Comparison of ENCODE assay signal across 8 cellular contexts in the genomic region with DNA sequence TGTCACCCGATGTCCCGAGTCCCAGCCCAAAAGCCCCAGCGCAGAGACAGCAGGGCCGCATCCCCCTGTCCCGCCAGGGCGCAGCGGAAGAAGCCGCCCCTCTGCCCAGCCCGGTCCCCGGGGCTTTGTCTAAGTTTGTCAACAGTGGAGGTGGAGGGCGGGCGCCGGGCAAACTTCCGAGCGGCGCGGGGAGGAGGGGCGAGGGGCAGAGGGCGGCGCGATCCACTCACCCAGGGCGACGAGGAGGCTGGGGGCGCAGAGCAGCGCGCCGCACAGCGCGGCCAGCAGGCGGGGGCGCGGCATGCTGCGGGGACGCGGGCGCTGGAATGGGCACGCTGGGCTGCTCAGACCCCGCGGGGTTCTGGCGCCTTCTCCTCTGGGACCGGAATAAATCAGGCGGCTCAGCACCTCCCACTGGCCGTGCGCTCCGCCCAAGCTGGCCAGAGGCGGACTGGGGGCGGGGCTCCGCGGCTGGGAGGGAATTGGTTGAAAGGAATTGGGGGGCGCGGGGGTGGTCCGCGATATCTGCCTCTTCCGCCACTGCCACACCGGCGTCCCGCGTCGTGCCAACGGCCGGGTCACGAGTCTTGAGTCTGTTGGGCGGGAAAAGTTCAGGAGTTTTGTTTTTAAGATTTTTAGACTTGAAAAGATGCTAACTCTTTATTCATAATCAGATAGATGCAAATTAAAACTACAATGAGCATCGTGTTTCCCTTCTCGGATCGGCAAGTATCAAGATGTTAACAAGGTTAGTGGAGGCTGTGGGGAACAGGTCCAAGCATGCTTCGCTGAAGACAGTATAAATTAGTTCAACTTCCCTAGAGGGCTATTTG. TPM values are rescaled to one million over a fixed set of nuclear protein-coding genes. Genes with fewer than 3 reads are reported as not detected.
DNase-seq lines count a peak whose midpoint lies in the region; ATAC-seq and TF ChIP-seq lines count a peak whose summit lies in the region.

A gene with protein sequence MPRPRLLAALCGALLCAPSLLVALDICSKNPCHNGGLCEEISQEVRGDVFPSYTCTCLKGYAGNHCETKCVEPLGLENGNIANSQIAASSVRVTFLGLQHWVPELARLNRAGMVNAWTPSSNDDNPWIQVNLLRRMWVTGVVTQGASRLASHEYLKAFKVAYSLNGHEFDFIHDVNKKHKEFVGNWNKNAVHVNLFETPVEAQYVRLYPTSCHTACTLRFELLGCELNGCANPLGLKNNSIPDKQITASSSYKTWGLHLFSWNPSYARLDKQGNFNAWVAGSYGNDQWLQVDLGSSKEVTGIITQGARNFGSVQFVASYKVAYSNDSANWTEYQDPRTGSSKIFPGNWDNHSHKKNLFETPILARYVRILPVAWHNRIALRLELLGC (minus strand): TSS at position 363 of the 833 bp plus-strand sequence. CDS start 60 bp downstream, at position 303.

- TF ChIP-seq POLR2A in right lobe of liver (IDR thresholded peaks at IDR 0.05): peak; percentile 80

- ATAC-seq in GM18511 (IDR thresholded peaks at IDR 0.05; ENCODE audit: unreplicated experiment) (peak; percentile 87), HG02759 (IDR thresholded peaks at IDR 0.05; ENCODE audit: unreplicated experiment) (peak; percentile 90), right lobe of liver (peak; percentile 87 to 92 (median 90))

- no peaks in the 10 kb centered on the region for H3K9me3 ChIP-seq in right lobe of liver

- H3K36me3 ChIP-seq in right lobe of liver: no peaks in the 10 kb centered on the region

- 2% methylated on average over 18 of the region's 67 CpGs for WGBS in right lobe of liver (ENCODE audit: insufficient coverage, low coverage, low lambda C conversion rate, missing lambda C conversion rate)

- intact Hi-C loops in right lobe of liver (cut with DNase I): no loop called here

- DNase-seq in NCI-H345 treated with DMSO at 0.1 percent for 48 hours (lab: John Stamatoyannopoulos, UW; ENCODE audit: unreplicated experiment) (peak; percentile 13), dermis microvascular lymphatic vessel endothelial cell (ENCODE audit: low read depth in 2 of 2) (peak in 1 of 2 donors; percentile 64), right lobe of liver (peak; percentile 73 to 76 (median 76)), NCI-H2029 (lab: John Stamatoyannopoulos, UW) (no peak)
- peak; percentile 74 to 78 for DNase-seq in activated CD4-positive, alpha-beta T cell treated with anti-CD3 and anti-CD28 coated beads, Interleukin-2, amount 50 U/mL, for 48 hours
- peak; percentile 53 to 59 for DNase-seq in stimulated activated CD4-positive, alpha-beta T cell treated with anti-CD3 and anti-CD28 coated beads, Interleukin-4, amount 100 ng/mL, for 48 hours (ENCODE audit: low read depth in 2 of 2)

- H3K4me3 ChIP-seq in right lobe of liver: peak within 1 kb of the TSS; percentile 65 to 78 (median 77)

- peak within 1 kb of the TSS in 1 of 3 donors; percentile 53 for H3K27ac ChIP-seq in right lobe of liver

- H3K27me3 ChIP-seq in right lobe of liver: no peaks in the 10 kb centered on the region

- H3K4me1 ChIP-seq in right lobe of liver: peaks cover 0 to 3% (median 0%) of the 10 kb centered on the region in 4 donors

- TF ChIP-seq CTCF in right lobe of liver (IDR thresholded peaks at IDR 0.05): peak in 1 of 4 donors; percentile 2

RNA-seq across cellular contexts. Expression of the gene that starts here (rescaled TPM):
- 26.7 and 50.3 TPM in 2 replicates for total RNA-seq in dermis microvascular lymphatic vessel endothelial cell
- total RNA-seq in right lobe of liver: 10 to 100 TPM in 5 of 6 experiments, 1 to 10 TPM in 1; 9.7 to 20.4 (median 17.6) TPM
